In genomic region chr16:84218176-84218776, GRCh38 we compare ENCODE assay signal across 1 cellular context.
A peak's percentile ranks its signal among the peaks of the same experiment; 100 is the strongest.
TF ChIP-seq lines count a peak whose summit lies in the region.

No MANE protein-coding gene starts in this region.

TF ChIP-seq in K562, 482 proteins besides CTCF, POLR2A, EP300 and RAD21:
- TF ChIP-seq, protein P1, sequence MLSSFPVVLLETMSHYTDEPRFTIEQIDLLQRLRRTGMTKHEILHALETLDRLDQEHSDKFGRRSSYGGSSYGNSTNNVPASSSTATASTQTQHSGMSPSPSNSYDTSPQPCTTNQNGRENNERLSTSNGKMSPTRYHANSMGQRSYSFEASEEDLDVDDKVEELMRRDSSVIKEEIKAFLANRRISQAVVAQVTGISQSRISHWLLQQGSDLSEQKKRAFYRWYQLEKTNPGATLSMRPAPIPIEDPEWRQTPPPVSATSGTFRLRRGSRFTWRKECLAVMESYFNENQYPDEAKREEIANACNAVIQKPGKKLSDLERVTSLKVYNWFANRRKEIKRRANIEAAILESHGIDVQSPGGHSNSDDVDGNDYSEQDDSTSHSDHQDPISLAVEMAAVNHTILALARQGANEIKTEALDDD (IDR thresholded peaks at IDR 0.05): no peak
- no peak for TF ChIP-seq ZNF175 (CRISPR knock-in tag; IDR thresholded peaks at IDR 0.05; ENCODE audit: low read depth)
- TF ChIP-seq TBL1XR1 (IDR thresholded peaks at IDR 0.05; ENCODE audit: low read length in 2 of 2): no peak
- peak; percentile 67 for TF ChIP-seq RFX5 (IDR thresholded peaks at IDR 0.05; ENCODE audit: low read depth, low read length)
- no peak for TF ChIP-seq ZNF263 (CRISPR knock-in tag; IDR thresholded peaks at IDR 0.05; ENCODE audit: borderline replicate concordance)
- no peak for TF ChIP-seq GTF2F1 (IDR thresholded peaks at IDR 0.05; ENCODE audit: low read depth, low read length)
- TF ChIP-seq PRDM10 (IDR thresholded peaks at IDR 0.05; ENCODE audit: partially characterized antibody): no peak
- TF ChIP-seq SMAD3 (CRISPR knock-in tag; conservative IDR thresholded peaks at IDR 0.05): no peak
- TF ChIP-seq, protein P2, sequence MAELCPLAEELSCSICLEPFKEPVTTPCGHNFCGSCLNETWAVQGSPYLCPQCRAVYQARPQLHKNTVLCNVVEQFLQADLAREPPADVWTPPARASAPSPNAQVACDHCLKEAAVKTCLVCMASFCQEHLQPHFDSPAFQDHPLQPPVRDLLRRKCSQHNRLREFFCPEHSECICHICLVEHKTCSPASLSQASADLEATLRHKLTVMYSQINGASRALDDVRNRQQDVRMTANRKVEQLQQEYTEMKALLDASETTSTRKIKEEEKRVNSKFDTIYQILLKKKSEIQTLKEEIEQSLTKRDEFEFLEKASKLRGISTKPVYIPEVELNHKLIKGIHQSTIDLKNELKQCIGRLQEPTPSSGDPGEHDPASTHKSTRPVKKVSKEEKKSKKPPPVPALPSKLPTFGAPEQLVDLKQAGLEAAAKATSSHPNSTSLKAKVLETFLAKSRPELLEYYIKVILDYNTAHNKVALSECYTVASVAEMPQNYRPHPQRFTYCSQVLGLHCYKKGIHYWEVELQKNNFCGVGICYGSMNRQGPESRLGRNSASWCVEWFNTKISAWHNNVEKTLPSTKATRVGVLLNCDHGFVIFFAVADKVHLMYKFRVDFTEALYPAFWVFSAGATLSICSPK (IDR thresholded peaks at IDR 0.05; ENCODE audit: borderline replicate concordance): no peak
- TF ChIP-seq MAFG (tag; conservative IDR thresholded peaks at IDR 0.05): no peak
- TF ChIP-seq RFX1 (IDR thresholded peaks at IDR 0.05): peak; percentile 41
TF ChIP-seq in K562: peak in this region for 2.
